1 cellular context compared by ENCODE assay signal in genomic region chr13:28494861-28495585, GRCh38.
A peak's percentile ranks its signal among the peaks of the same experiment; 100 is the strongest.
TF ChIP-seq lines count a peak whose summit lies in the region.

Gene FLT1, minus strand, starts transcription at chr13:28495128. Its CDS starts 285 bp downstream, at chr13:28494843.

TF ChIP-seq in H1, 55 proteins besides CTCF, POLR2A, EP300 and RAD21 (continued from another document):
- TF ChIP-seq TAF1 (IDR thresholded peaks at IDR 0.05; ENCODE audit: low read depth, low read length) (peak; percentile 81), EGR1 (IDR thresholded peaks at IDR 0.05; ENCODE audit: borderline replicate concordance, low read depth, low read length) (no peak), ATF3 (IDR thresholded peaks at IDR 0.05; ENCODE audit: insufficient read depth, low read depth, low read length) (no peak), PHF8 (conservative IDR thresholded peaks at IDR 0.05; ENCODE audit: low read depth, low read length) (peak; percentile 12; the same call in 1 of the 2 replicates), SUZ12 (IDR thresholded peaks at IDR 0.05; ENCODE audit: low read length) (no peak), POU5F1 (IDR thresholded peaks at IDR 0.05; ENCODE audit: low read depth, low read length) (no peak), TCF12 (IDR thresholded peaks at IDR 0.05; ENCODE audit: low read depth, low read length) (no peak), ATF2 (IDR thresholded peaks at IDR 0.05; ENCODE audit: low read length) (no peak), RFX5 (IDR thresholded peaks at IDR 0.05; ENCODE audit: borderline replicate concordance, low read depth, low read length) (no peak), BRCA1 (IDR thresholded peaks at IDR 0.05; ENCODE audit: low read depth, low read length) (no peak), SP2 (IDR thresholded peaks at IDR 0.05; ENCODE audit: low read length) (no peak), CTBP2 (IDR thresholded peaks at IDR 0.05; ENCODE audit: borderline replicate concordance, insufficient read depth, insufficient read length, low read length) (no peak), EZH2 (IDR thresholded peaks at IDR 0.05; ENCODE audit: low read depth, low read length, severe bottlenecking) (no peak), GABPA (IDR thresholded peaks at IDR 0.05; ENCODE audit: borderline replicate concordance, insufficient read depth, low read length) (no peak), TAF7 (optimal IDR thresholded peaks at IDR 0.05; ENCODE audit: borderline replicate concordance, low read depth, low read length) (peak; percentile 36), SIX5 (IDR thresholded peaks at IDR 0.05; ENCODE audit: low read depth, low read length) (no peak), GTF2F1 (IDR thresholded peaks at IDR 0.05; ENCODE audit: borderline replicate concordance, low read depth, low read length) (no peak), SP4 (IDR thresholded peaks at IDR 0.05; ENCODE audit: low read length) (no peak), NRF1 (IDR thresholded peaks at IDR 0.05; ENCODE audit: low read depth, low read length) (no peak), CREB1 (IDR thresholded peaks at IDR 0.05) (peak; percentile 77), CHD7 (IDR thresholded peaks at IDR 0.05; ENCODE audit: insufficient replicate concordance, low read length) (no peak), USF2 (IDR thresholded peaks at IDR 0.05; ENCODE audit: low read length) (no peak), BCL11A (IDR thresholded peaks at IDR 0.05; ENCODE audit: low read depth in 2 of 2, low read length in 2 of 2) (no peak), ZNF274 (IDR thresholded peaks at IDR 0.05; ENCODE audit: borderline replicate concordance, extremely low read depth, low read length) (no peak), JUN (IDR thresholded peaks at IDR 0.05; ENCODE audit: low read depth, low read length) (no peak), HDAC6 (IDR thresholded peaks at IDR 0.05; ENCODE audit: low read depth, low read length) (no peak), POLR2AphosphoS5 (IDR thresholded peaks at IDR 0.05; ENCODE audit: low read depth, low read length) (peak; percentile 71), HDAC2 (IDR thresholded peaks at IDR 0.05; ENCODE audit: borderline replicate concordance in 1 of 2, low read depth in 2 of 2, low read length in 2 of 2) (peak; percentile 49 to 74; a peak in 1 of 4 replicates), JUND (IDR thresholded peaks at IDR 0.05; ENCODE audit: low read length) (no peak), SP1 (IDR thresholded peaks at IDR 0.05; ENCODE audit: low read depth, low read length) (no peak), CBX8 (IDR thresholded peaks at IDR 0.05; ENCODE audit: borderline replicate concordance, low read depth, low read length) (no peak), RBBP5 (IDR thresholded peaks at IDR 0.05; ENCODE audit: borderline replicate concordance, low read depth, low read length) (peak; percentile 69; the same call in 1 of the 2 replicates), E2F6 (IDR thresholded peaks at IDR 0.05) (no peak), NANOG (IDR thresholded peaks at IDR 0.05; ENCODE audit: insufficient read depth, low read depth, low read length, poor library complexity, severe bottlenecking) (no peak), SAP30 (IDR thresholded peaks at IDR 0.05; ENCODE audit: insufficient read depth, insufficient replicate concordance, low read length) (peak; percentile 67), SIRT6 (IDR thresholded peaks at IDR 0.05; ENCODE audit: low read length) (no peak), KDM1A (IDR thresholded peaks at IDR 0.05; ENCODE audit: borderline replicate concordance, low read length) (no peak), CHD1 (IDR thresholded peaks at IDR 0.05; ENCODE audit: low read depth, low read length) (no peak), RXRA (IDR thresholded peaks at IDR 0.05; ENCODE audit: insufficient read depth, low read depth, low read length) (no peak), MAFK (IDR thresholded peaks at IDR 0.05; ENCODE audit: low read depth, low read length) (no peak), FOSL1 (IDR thresholded peaks at IDR 0.05; ENCODE audit: insufficient read depth, low read depth, low read length) (no peak), KDM5A (IDR thresholded peaks at IDR 0.05; ENCODE audit: low read length) (no peak), CBX5 (IDR thresholded peaks at IDR 0.05; ENCODE audit: low read depth, low read length) (no peak), KDM4A (IDR thresholded peaks at IDR 0.05; ENCODE audit: low read depth, low read length, severe bottlenecking) (peak; percentile 50), BACH1 (IDR thresholded peaks at IDR 0.05; ENCODE audit: low read length) (peak; percentile 44; the same call in 1 of the 2 replicates), TBP (IDR thresholded peaks at IDR 0.05; ENCODE audit: low read depth, low read length) (peak; percentile 73), MAX (IDR thresholded peaks at IDR 0.05) (no peak), TEAD4 (IDR thresholded peaks at IDR 0.05; ENCODE audit: low read depth, low read length) (no peak), SIN3A (conservative IDR thresholded peaks at IDR 0.05 in 1 of 2, IDR thresholded peaks at IDR 0.05 in 1 of 2; ENCODE audit: low read depth in 1 of 2, low read length in 2 of 2) (no peak), YY1 (IDR thresholded peaks at IDR 0.05; ENCODE audit: low read depth, low read length) (no peak), CEBPB (IDR thresholded peaks at IDR 0.05; ENCODE audit: low read depth, low read length) (no peak), RNF2 (IDR thresholded peaks at IDR 0.05; ENCODE audit: borderline replicate concordance, low read depth, low read length, missing control alignments, poor library complexity, severe bottlenecking) (no peak)
TF ChIP-seq in H1: peak in this region for 12.
